In genomic region chr2:182883451-182883850, GRCh38 we compare ENCODE assay signal across 24 cellular contexts. TPM values are rescaled to one million over a fixed set of nuclear protein-coding genes. Genes with fewer than 3 reads are reported as not detected.
"Had no signal": no experiment of that assay in that cellular context is flagged by ENCODE, and none has a peak within 500 bp of the region (broad histone marks: within the 10 kb centered on the region; RNA-seq: fewer than 3 reads in every experiment).

No MANE protein-coding gene starts in this region.

- H3K9me3 Mint-ChIP-seq: activated CD4-positive, alpha-beta memory T cell treated with anti-CD3 and anti-CD28 coated beads, Interleukin-2, amount 10 ng/mL, durations not matched to agents 7 days and 5 days had no signal

- H3K36me3 Mint-ChIP-seq: memory B cell; natural killer cell; stimulated activated naive B cell treated with anti-CD40 and anti-IgM and Interleukin-4, amounts not matched to agents 10 μg/mL and 1 μg/mL and 100 μg/mL, for 72 hours had no signal

- H3K4me3 Mint-ChIP-seq: activated CD4-positive, alpha-beta memory T cell treated with anti-CD3 and anti-CD28 coated beads, Interleukin-2, amount 10 ng/mL, durations not matched to agents 7 days and 5 days; activated T-cell treated with anti-CD3 and anti-CD28 coated beads, Interleukin-2, amount 50 U/mL, for 4 hours; dendritic cell treated with granulocyte-macrophage colony-stimulating factor and Interleukin-4, amounts not matched to agents 40 ng/mL and 50 ng/mL, for 4 days; effector memory CD8-positive, alpha-beta T cell; memory B cell; natural killer cell; stimulated activated naive B cell treated with anti-CD40 and anti-IgM and Interleukin-4, amounts not matched to agents 10 μg/mL and 1 μg/mL and 100 μg/mL, for 72 hours; WTC11 had no signal

- H3K4me1 Mint-ChIP-seq: activated CD4-positive, alpha-beta memory T cell treated with anti-CD3 and anti-CD28 coated beads, Interleukin-2, amount 10 ng/mL, durations not matched to agents 7 days and 5 days; memory B cell; natural killer cell; stimulated activated naive B cell treated with anti-CD40 and anti-IgM and Interleukin-4, amounts not matched to agents 10 μg/mL and 1 μg/mL and 100 μg/mL, for 72 hours had no signal

- H3K4me3 ChIP-seq: adrenal gland, body of pancreas, hepatocyte, left ventricle myocardium inferior, transverse colon had no signal

- H3K27ac Mint-ChIP-seq: activated CD4-positive, alpha-beta memory T cell treated with anti-CD3 and anti-CD28 coated beads, Interleukin-2, amount 10 ng/mL, durations not matched to agents 7 days and 5 days; dendritic cell treated with granulocyte-macrophage colony-stimulating factor and Interleukin-4, amounts not matched to agents 40 ng/mL and 50 ng/mL, for 4 days; effector memory CD8-positive, alpha-beta T cell; memory B cell; natural killer cell; stimulated activated naive B cell treated with anti-CD40 and anti-IgM and Interleukin-4, amounts not matched to agents 10 μg/mL and 1 μg/mL and 100 μg/mL, for 72 hours; WTC11 had no signal

- H3K27me3 ChIP-seq: adrenal gland, body of pancreas, hepatocyte, neutrophil, transverse colon had no signal

- H3K4me1 ChIP-seq: adrenal gland, body of pancreas, left ventricle myocardium inferior had no signal

- DNase-seq: activated CD4-positive, alpha-beta memory T cell treated with anti-CD3 and anti-CD28 coated beads, Interleukin-2, amount 10 ng/mL, durations not matched to agents 7 days and 5 days; activated CD4-positive, alpha-beta T cell treated with anti-CD3 and anti-CD28 coated beads for 4 hours; activated effector memory CD4-positive, alpha-beta T cell treated with Interleukin-2 at 50 U/mL for 16 hours; activated naive CD4-positive, alpha-beta T cell treated with anti-CD3 and anti-CD28 coated beads, Interleukin-2, amount 50 U/mL, for 16 hours; activated T-cell treated with anti-CD3 and anti-CD28 coated beads, Interleukin-2, amount 50 U/mL, for 4 hours; adrenal gland; body of pancreas; cerebellar nuclear complex; effector memory CD8-positive, alpha-beta T cell; kidney; left ventricle myocardium inferior; natural killer cell; stimulated activated CD4-positive, alpha-beta T cell treated with anti-CD3 and anti-CD28 coated beads, Interleukin-4, amount 100 ng/mL, for 1 hour; stimulated activated naive B cell treated with anti-CD40 and anti-IgM and Interleukin-4, amounts not matched to agents 10 μg/mL and 1 μg/mL and 100 μg/mL, for 72 hours; SW 1271; transverse colon had no signal

- H3K36me3 ChIP-seq: adrenal gland, neutrophil, transverse colon had no signal

- H3K27me3 Mint-ChIP-seq: dendritic cell treated with granulocyte-macrophage colony-stimulating factor and Interleukin-4, amounts not matched to agents 40 ng/mL and 50 ng/mL, for 4 days; effector memory CD8-positive, alpha-beta T cell; memory B cell; stimulated activated naive B cell treated with anti-CD40 and anti-IgM and Interleukin-4, amounts not matched to agents 10 μg/mL and 1 μg/mL and 100 μg/mL, for 72 hours had no signal

- ATAC-seq: activated T-cell treated with anti-CD3 and anti-CD28 coated beads, Interleukin-2, amount 50 U/mL, for 4 hours; body of pancreas; effector memory CD8-positive, alpha-beta T cell; natural killer cell; stimulated activated naive B cell treated with anti-CD40 and anti-IgM and Interleukin-4, amounts not matched to agents 10 μg/mL and 1 μg/mL and 100 μg/mL, for 72 hours; WTC11 had no signal

- H3K27ac ChIP-seq: adrenal gland, body of pancreas, hepatocyte, left ventricle myocardium inferior, neutrophil, transverse colon had no signal

- H3K9me3 ChIP-seq: adrenal gland, body of pancreas, neutrophil, transverse colon had no signal

RNA-seq across cellular contexts. Expression of gene FRZB, which starts 17.0 kb away (rescaled TPM):
- total RNA-seq: activated CD4-positive, alpha-beta memory T cell treated with anti-CD3 and anti-CD28 coated beads, Interleukin-2, amount 10 ng/mL, durations not matched to agents 7 days and 5 days; activated T-cell treated with anti-CD3 and anti-CD28 coated beads, Interleukin-2, amount 50 U/mL, for 4 hours; glomerular endothelial cell; natural killer cell; renal cortical epithelial cell; T-helper 2 cell treated with Interferon-gamma antibody and Interleukin-4, amounts not matched to agents 100 ng/mL and 5 ng/mL, for 36 hours had no signal
